In genomic region chr13:51148952-51149573, GRCh38 we compare ENCODE assay signal across 8 cellular contexts. TPM values are rescaled to one million over a fixed set of nuclear protein-coding genes. Genes with fewer than 3 reads are reported as not detected.
DNase-seq lines count a peak whose midpoint lies in the region; TF ChIP-seq lines count a peak whose summit lies in the region.

No MANE protein-coding gene starts in this region.

- H3K4me3 Mint-ChIP-seq in CD14-positive monocyte: no peak overlapping the region

- TF ChIP-seq CTCF in NB4 (IDR thresholded peaks at IDR 0.05; ENCODE audit: low read depth, low read length) (peak; percentile 47), CD14-positive monocyte (IDR thresholded peaks at IDR 0.05) (no peak)

- DNase-seq in EL (peak; percentile 32), NB4 (ENCODE audit: low read depth) (peak; percentile 44), amniotic stem cell (lab: John Stamatoyannopoulos, UW) (peak; percentile 26), hepatic stellate cell (ENCODE audit: low spot score) (peak; percentile 43), skeletal muscle cell (ENCODE audit: low read depth) (peak; percentile 21), SKM-1 (lab: John Stamatoyannopoulos, UW; ENCODE audit: unreplicated experiment) (no peak), CD14-positive monocyte (ENCODE audit: low spot score) (no peak)
- DNase-seq in effector CD4-positive, alpha-beta T cell: no peak

- peak overlapping the region in 1 of 7 donors; percentile 66 for H3K27ac Mint-ChIP-seq in CD14-positive monocyte

- peaks cover 1 to 3% (median 2%) of the 10 kb centered on the region in 3 donors for H3K27me3 Mint-ChIP-seq in CD14-positive monocyte (ENCODE audit: low read depth in 3 of 3)

- intact Hi-C loops in CD14-positive monocyte (cut with micrococcal nuclease): no loop called here

- H3K36me3 Mint-ChIP-seq in CD14-positive monocyte: no peaks in the 10 kb centered on the region

- TF ChIP-seq POLR2A in NB4 (IDR thresholded peaks at IDR 0.05; ENCODE audit: extremely low read depth, insufficient read length): no peak

- no peak overlapping the region for H3K4me3 ChIP-seq in NB4 (ENCODE audit: low read depth, low read length)
- no peak overlapping the region for H3K4me3 ChIP-seq in skeletal muscle cell (ENCODE audit: low read depth, low read length)

- peaks cover 0 to 2% (median 0%) of the 10 kb centered on the region in 7 donors for H3K9me3 Mint-ChIP-seq in CD14-positive monocyte

- peaks cover 4% of the 10 kb centered on the region for H3K4me1 Mint-ChIP-seq in CD14-positive monocyte

RNA-seq across cellular contexts. Expression of gene C13orf42, which starts 38.0 kb away (rescaled TPM):
- not detected for polyA plus RNA-seq in CD14-positive monocyte

Comparison
In these comparisons a context has a peak if more than half of its experiments do, and no peak if none do; other contexts are left out.
1. DNase-seq: peak in EL (single experiment), NB4 (single experiment), amniotic stem cell (single experiment), hepatic stellate cell (single experiment) and skeletal muscle cell (single experiment); none in SKM-1 (single experiment), CD14-positive monocyte (single experiment) and effector CD4-positive, alpha-beta T cell (single experiment).